Comparison of ENCODE assay signal across 1 cellular context in the genomic region with DNA sequence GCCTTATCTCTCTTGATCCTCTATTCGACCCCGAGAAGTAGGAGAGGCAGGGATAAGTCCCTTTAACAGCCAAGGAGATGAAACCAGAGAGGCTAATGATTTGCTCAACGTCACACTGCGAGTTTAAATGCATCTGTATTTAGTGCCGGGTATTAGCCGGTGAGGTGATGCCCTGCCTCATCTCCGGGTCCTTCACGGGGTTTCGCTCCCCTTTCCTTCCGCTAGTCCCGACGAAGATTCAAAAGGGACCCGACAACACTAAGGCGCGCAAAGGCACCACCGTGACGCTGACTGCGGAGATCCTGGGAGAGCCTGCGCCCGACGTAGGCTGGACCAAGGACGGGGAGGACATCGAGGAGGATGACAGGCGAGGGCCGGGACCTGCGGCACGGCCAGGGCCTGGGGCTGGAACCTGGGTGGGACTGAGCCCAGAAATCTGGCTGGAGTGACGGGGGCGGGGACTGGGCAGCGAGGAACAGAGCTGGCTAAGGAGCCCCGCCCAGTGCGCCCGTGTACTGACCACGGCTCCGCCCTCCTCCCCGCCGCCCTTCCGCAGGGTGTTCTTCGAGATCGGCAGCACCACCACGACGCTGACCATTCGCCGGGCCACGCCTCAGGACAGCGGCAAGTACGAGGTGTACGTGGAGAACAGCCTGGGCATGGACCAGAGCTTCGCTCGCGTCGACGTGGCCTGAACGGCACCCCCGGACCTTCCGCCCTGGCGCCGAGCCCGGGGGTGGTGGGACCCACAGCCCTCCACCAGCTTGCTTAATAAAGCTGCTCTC.
TF ChIP-seq lines count a peak whose summit lies in the region.

No MANE protein-coding gene starts in this region.

TF ChIP-seq in HepG2, 621 proteins besides CTCF, POLR2A, EP300 and RAD21 (continued from another document and continues in another):
- TF ChIP-seq, protein P1, sequence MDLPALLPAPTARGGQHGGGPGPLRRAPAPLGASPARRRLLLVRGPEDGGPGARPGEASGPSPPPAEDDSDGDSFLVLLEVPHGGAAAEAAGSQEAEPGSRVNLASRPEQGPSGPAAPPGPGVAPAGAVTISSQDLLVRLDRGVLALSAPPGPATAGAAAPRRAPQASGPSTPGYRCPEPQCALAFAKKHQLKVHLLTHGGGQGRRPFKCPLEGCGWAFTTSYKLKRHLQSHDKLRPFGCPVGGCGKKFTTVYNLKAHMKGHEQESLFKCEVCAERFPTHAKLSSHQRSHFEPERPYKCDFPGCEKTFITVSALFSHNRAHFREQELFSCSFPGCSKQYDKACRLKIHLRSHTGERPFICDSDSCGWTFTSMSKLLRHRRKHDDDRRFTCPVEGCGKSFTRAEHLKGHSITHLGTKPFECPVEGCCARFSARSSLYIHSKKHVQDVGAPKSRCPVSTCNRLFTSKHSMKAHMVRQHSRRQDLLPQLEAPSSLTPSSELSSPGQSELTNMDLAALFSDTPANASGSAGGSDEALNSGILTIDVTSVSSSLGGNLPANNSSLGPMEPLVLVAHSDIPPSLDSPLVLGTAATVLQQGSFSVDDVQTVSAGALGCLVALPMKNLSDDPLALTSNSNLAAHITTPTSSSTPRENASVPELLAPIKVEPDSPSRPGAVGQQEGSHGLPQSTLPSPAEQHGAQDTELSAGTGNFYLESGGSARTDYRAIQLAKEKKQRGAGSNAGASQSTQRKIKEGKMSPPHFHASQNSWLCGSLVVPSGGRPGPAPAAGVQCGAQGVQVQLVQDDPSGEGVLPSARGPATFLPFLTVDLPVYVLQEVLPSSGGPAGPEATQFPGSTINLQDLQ (CRISPR knock-in tag; IDR thresholded peaks at IDR 0.05), result 0 out of 2 replicates have a peak, but pooled peaks have one; percentile 28
- TF ChIP-seq ZBTB21 (CRISPR knock-in tag; IDR thresholded peaks at IDR 0.05), result no peak
- 0 out of 2 replicates have a peak, but pooled peaks have one; percentile 41 for TF ChIP-seq ZNF619 (CRISPR knock-in tag; IDR thresholded peaks at IDR 0.05)
- TF ChIP-seq, protein P2, sequence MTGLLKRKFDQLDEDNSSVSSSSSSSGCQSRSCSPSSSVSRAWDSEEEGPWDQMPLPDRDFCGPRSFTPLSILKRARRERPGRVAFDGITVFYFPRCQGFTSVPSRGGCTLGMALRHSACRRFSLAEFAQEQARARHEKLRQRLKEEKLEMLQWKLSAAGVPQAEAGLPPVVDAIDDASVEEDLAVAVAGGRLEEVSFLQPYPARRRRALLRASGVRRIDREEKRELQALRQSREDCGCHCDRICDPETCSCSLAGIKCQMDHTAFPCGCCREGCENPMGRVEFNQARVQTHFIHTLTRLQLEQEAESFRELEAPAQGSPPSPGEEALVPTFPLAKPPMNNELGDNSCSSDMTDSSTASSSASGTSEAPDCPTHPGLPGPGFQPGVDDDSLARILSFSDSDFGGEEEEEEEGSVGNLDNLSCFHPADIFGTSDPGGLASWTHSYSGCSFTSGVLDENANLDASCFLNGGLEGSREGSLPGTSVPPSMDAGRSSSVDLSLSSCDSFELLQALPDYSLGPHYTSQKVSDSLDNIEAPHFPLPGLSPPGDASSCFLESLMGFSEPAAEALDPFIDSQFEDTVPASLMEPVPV (CRISPR knock-in tag; IDR thresholded peaks at IDR 0.05), result no peak; the same call in 1 of the 2 replicates
- TF ChIP-seq, protein P3, sequence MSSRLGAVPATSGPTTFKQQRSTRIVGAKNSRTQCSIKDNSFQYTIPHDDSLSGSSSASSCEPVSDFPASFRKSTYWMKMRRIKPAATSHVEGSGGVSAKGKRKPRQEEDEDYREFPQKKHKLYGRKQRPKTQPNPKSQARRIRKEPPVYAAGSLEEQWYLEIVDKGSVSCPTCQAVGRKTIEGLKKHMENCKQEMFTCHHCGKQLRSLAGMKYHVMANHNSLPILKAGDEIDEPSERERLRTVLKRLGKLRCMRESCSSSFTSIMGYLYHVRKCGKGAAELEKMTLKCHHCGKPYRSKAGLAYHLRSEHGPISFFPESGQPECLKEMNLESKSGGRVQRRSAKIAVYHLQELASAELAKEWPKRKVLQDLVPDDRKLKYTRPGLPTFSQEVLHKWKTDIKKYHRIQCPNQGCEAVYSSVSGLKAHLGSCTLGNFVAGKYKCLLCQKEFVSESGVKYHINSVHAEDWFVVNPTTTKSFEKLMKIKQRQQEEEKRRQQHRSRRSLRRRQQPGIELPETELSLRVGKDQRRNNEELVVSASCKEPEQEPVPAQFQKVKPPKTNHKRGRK (CRISPR knock-in tag; IDR thresholded peaks at IDR 0.05), result peak; percentile 72; the same call in 1 of the 2 replicates
- no peak; the same call in 1 of the 2 replicates for TF ChIP-seq MXD4 (CRISPR knock-in tag; IDR thresholded peaks at IDR 0.05)
- no peak for TF ChIP-seq THAP11 (CRISPR knock-in tag; IDR thresholded peaks at IDR 0.05)
- no peak for TF ChIP-seq KLF13 (CRISPR knock-in tag; IDR thresholded peaks at IDR 0.05)
- TF ChIP-seq ZMAT3 (CRISPR knock-in tag; conservative IDR thresholded peaks at IDR 0.05), result no peak
- no peak; the same call in 1 of the 2 replicates for TF ChIP-seq ZNF761 (CRISPR knock-in tag; conservative IDR thresholded peaks at IDR 0.05)
- TF ChIP-seq, protein P4, sequence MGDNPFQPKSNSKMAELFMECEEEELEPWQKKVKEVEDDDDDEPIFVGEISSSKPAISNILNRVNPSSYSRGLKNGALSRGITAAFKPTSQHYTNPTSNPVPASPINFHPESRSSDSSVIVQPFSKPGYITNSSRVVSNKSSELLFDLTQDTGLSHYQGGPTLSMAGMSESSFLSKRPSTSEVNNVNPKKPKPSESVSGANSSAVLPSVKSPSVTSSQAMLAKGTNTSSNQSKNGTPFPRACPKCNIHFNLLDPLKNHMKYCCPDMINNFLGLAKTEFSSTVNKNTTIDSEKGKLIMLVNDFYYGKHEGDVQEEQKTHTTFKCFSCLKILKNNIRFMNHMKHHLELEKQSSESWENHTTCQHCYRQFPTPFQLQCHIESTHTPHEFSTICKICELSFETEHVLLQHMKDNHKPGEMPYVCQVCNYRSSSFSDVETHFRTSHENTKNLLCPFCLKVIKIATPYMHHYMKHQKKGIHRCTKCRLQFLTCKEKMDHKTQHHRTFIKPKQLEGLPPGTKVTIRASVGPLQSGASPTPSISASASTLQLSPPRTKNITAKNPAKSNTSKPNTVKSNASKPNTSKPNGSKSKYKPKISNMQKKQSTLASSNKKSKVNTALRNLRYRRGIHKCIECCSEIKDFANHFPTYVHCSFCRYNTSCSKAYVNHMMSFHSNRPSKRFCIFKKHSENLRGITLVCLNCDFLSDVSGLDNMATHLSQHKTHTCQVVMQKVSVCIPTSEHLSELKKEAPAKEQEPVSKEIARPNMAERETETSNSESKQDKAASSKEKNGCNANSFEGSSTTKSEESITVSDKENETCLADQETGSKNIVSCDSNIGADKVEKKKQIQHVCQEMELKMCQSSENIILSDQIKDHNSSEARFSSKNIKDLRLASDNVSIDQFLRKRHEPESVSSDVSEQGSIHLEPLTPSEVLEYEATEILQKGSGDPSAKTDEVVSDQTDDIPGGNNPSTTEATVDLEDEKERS (CRISPR knock-in tag; IDR thresholded peaks at IDR 0.05), result no peak; the same call in 1 of the 2 replicates
- no peak; the same call in 1 of the 2 replicates for TF ChIP-seq ZNF550 (CRISPR knock-in tag; IDR thresholded peaks at IDR 0.05; ENCODE audit: borderline replicate concordance)
- no peak for TF ChIP-seq SP140L (CRISPR knock-in tag; IDR thresholded peaks at IDR 0.05; ENCODE audit: borderline replicate concordance)
- TF ChIP-seq SATB2 (CRISPR knock-in tag; IDR thresholded peaks at IDR 0.05), result no peak
- TF ChIP-seq, protein P5, sequence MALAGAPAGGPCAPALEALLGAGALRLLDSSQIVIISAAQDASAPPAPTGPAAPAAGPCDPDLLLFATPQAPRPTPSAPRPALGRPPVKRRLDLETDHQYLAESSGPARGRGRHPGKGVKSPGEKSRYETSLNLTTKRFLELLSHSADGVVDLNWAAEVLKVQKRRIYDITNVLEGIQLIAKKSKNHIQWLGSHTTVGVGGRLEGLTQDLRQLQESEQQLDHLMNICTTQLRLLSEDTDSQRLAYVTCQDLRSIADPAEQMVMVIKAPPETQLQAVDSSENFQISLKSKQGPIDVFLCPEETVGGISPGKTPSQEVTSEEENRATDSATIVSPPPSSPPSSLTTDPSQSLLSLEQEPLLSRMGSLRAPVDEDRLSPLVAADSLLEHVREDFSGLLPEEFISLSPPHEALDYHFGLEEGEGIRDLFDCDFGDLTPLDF (CRISPR knock-in tag; IDR thresholded peaks at IDR 0.05), result no peak
- TF ChIP-seq ZNF317 (CRISPR knock-in tag; IDR thresholded peaks at IDR 0.05), result no peak
- TF ChIP-seq, protein P6, sequence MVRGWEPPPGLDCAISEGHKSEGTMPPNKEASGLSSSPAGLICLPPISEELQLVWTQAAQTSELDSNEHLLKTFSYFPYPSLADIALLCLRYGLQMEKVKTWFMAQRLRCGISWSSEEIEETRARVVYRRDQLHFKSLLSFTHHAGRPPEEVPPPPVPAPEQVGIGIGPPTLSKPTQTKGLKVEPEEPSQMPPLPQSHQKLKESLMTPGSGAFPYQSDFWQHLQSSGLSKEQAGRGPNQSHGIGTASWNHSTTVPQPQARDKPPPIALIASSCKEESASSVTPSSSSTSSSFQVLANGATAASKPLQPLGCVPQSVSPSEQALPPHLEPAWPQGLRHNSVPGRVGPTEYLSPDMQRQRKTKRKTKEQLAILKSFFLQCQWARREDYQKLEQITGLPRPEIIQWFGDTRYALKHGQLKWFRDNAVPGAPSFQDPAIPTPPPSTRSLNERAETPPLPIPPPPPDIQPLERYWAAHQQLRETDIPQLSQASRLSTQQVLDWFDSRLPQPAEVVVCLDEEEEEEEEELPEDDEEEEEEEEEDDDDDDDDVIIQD (CRISPR knock-in tag; IDR thresholded peaks at IDR 0.05; ENCODE audit: low read depth), result no peak
- no peak for TF ChIP-seq ZBTB7B (CRISPR knock-in tag; IDR thresholded peaks at IDR 0.05)
- TF ChIP-seq ELF3 (CRISPR knock-in tag; IDR thresholded peaks at IDR 0.05), result peak; percentile 42
- peak; percentile 61 for TF ChIP-seq KMT2B (CRISPR knock-in tag; IDR thresholded peaks at IDR 0.05)
- TF ChIP-seq MTF2 (CRISPR knock-in tag; IDR thresholded peaks at IDR 0.05; ENCODE audit: borderline replicate concordance), result no peak; the same call in 1 of the 2 replicates
- TF ChIP-seq AGO2 (optimal IDR thresholded peaks at IDR 0.05; ENCODE audit: low read depth, low read length), result peak; percentile 93
- TF ChIP-seq ZNF605 (CRISPR knock-in tag; IDR thresholded peaks at IDR 0.05), result peak; percentile 56; the same call in 1 of the 2 replicates
- TF ChIP-seq, protein P7, sequence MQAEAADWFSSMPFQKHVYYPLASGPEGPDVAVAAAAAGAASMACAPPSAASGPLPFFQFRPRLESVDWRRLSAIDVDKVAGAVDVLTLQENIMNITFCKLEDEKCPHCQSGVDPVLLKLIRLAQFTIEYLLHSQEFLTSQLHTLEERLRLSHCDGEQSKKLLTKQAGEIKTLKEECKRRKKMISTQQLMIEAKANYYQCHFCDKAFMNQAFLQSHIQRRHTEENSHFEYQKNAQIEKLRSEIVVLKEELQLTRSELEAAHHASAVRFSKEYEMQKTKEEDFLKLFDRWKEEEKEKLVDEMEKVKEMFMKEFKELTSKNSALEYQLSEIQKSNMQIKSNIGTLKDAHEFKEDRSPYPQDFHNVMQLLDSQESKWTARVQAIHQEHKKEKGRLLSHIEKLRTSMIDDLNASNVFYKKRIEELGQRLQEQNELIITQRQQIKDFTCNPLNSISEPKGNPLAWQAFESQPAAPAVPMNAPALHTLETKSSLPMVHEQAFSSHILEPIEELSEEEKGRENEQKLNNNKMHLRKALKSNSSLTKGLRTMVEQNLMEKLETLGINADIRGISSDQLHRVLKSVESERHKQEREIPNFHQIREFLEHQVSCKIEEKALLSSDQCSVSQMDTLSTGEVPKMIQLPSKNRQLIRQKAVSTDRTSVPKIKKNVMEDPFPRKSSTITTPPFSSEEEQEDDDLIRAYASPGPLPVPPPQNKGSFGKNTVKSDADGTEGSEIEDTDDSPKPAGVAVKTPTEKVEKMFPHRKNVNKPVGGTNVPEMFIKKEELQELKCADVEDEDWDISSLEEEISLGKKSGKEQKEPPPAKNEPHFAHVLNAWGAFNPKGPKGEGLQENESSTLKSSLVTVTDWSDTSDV (CRISPR knock-in tag; IDR thresholded peaks at IDR 0.05), result no peak
- TF ChIP-seq, protein P8, sequence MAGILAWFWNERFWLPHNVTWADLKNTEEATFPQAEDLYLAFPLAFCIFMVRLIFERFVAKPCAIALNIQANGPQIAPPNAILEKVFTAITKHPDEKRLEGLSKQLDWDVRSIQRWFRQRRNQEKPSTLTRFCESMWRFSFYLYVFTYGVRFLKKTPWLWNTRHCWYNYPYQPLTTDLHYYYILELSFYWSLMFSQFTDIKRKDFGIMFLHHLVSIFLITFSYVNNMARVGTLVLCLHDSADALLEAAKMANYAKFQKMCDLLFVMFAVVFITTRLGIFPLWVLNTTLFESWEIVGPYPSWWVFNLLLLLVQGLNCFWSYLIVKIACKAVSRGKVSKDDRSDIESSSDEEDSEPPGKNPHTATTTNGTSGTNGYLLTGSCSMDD (CRISPR knock-in tag; IDR thresholded peaks at IDR 0.05), result no peak
- TF ChIP-seq HHEX (CRISPR knock-in tag; IDR thresholded peaks at IDR 0.05), result no peak
- TF ChIP-seq, protein P9, sequence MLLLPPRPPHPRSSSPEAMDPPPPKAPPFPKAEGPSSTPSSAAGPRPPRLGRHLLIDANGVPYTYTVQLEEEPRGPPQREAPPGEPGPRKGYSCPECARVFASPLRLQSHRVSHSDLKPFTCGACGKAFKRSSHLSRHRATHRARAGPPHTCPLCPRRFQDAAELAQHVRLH (CRISPR knock-in tag; IDR thresholded peaks at IDR 0.05; ENCODE audit: borderline replicate concordance, low read depth), result peak; percentile 66; the same call in 1 of the 2 replicates
- no peak for TF ChIP-seq ZKSCAN5 (CRISPR knock-in tag; IDR thresholded peaks at IDR 0.05)
- TF ChIP-seq ZNF737 (CRISPR knock-in tag; IDR thresholded peaks at IDR 0.05; ENCODE audit: borderline replicate concordance), result no peak
- TF ChIP-seq ZNF331 (CRISPR knock-in tag; IDR thresholded peaks at IDR 0.05), result no peak; the same call in 1 of the 2 replicates
- TF ChIP-seq ZNF101 (CRISPR knock-in tag; IDR thresholded peaks at IDR 0.05; ENCODE audit: borderline replicate concordance, low read depth), result no peak
- no peak for TF ChIP-seq XBP1 (CRISPR knock-in tag; IDR thresholded peaks at IDR 0.05)
- no peak for TF ChIP-seq ZNF777 (CRISPR knock-in tag; IDR thresholded peaks at IDR 0.05)
